In the genomic region with DNA sequence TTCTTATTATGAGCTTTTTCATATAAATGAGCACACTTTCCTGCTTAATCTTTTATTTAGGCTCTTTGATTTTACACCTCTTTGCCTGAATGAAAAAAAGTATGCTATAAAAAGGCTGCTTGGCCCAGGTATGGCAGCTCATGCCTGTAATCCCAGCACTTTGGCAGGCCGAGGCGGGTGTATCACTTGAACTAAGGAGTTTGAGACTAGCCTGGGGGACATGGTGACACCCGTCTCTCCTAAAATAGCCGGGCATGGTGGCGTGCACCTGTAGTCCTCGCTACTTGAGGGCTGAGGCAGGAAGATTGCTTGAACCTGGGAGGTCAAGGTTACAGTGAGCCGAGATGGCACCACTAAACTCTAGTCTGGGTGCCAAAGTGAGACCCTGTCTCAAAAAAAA, we compare ENCODE assay signal across 25 cellular contexts.
"Had no signal": no experiment of that assay in that cellular context is flagged by ENCODE, and none has a peak within 500 bp of the region (broad histone marks: within the 10 kb centered on the region; RNA-seq: fewer than 3 reads in every experiment).

No MANE protein-coding gene starts in this region.

- DNase-seq: activated CD4-positive, alpha-beta T cell treated with anti-CD3 and anti-CD28 coated beads for 48 hours; activated CD4-positive, alpha-beta T cell treated with anti-CD3 and anti-CD28 coated beads, Interleukin-2, amount 50 U/mL, for 4 hours; activated CD4-positive, CD25-positive, alpha-beta regulatory T cell treated with anti-CD3 and anti-CD28 coated beads, Interleukin-2, amount 50 U/mL, for 72 hours; activated CD8-positive, alpha-beta memory T cell treated with anti-CD3 and anti-CD28 coated beads, Interleukin-2, amount 10 ng/mL, durations not matched to agents 7 days and 5 days; activated effector memory CD4-positive, alpha-beta T cell treated with Interleukin-2 at 50 U/mL for 16 hours; activated naive CD4-positive, alpha-beta T cell; activated naive CD8-positive, alpha-beta T cell treated with anti-CD3 and anti-CD28 coated beads, Interleukin-2, amount 50 U/mL, for 24 hours; activated T-cell treated with anti-CD3 and anti-CD28 coated beads, Interleukin-2, amount 50 U/mL, for 24 hours; amniotic stem cell; body of pancreas; MM.1S; NCI-H1105; NCI-H1436; NCI-H1694 treated with DMSO at 0.1 percent for 48 hours; NCI-H2029 treated with DMSO at 0.1 percent for 48 hours; NCI-H446; NCI-H524; Peyer's patch; SHP77 treated with DMSO at 0.1 percent for 48 hours had no signal

- H3K4me3 ChIP-seq: ascending aorta, body of pancreas, Peyer's patch had no signal

- H3K27ac ChIP-seq: ascending aorta, body of pancreas, Peyer's patch, RWPE1 had no signal

- H3K4me3 Mint-ChIP-seq: activated CD8-positive, alpha-beta memory T cell treated with anti-CD3 and anti-CD28 coated beads, Interleukin-2, amount 10 ng/mL, durations not matched to agents 7 days and 5 days; activated naive CD8-positive, alpha-beta T cell treated with anti-CD3 and anti-CD28 coated beads, Interleukin-2, amount 50 U/mL, for 24 hours; activated T-cell treated with anti-CD3 and anti-CD28 coated beads, Interleukin-2, amount 50 U/mL, for 24 hours; activated T-helper 1 cell treated with anti-CD3 and anti-CD28 coated beads, Interleukin-12 subunit alpha, Interleukin-12 subunit beta, Interleukin-2, Interleukin-4 antibody, amounts not matched to agents 30 ng/mL and 10 ng/mL and 1 ng/mL, durations not matched to agents 14 hours and 24 hours and 36 hours; T-helper 1 cell treated with Interleukin-12 subunit alpha and Interleukin-12 subunit beta and Interleukin-4 antibody, amounts not matched to agents 30 μg/mL and 1 μg/mL, for 36 hours; WTC11 had no signal

- H3K36me3 ChIP-seq: ascending aorta, Peyer's patch had no signal

- H3K27ac Mint-ChIP-seq: activated CD8-positive, alpha-beta memory T cell treated with anti-CD3 and anti-CD28 coated beads, Interleukin-2, amount 10 ng/mL, durations not matched to agents 7 days and 5 days; activated naive CD4-positive, alpha-beta T cell treated with anti-CD3 and anti-CD28 coated beads, Interleukin-2, amount 50 U/mL, for 72 hours; activated naive CD8-positive, alpha-beta T cell treated with anti-CD3 and anti-CD28 coated beads, Interleukin-2, amount 50 U/mL, for 24 hours; activated T-cell treated with anti-CD3 and anti-CD28 coated beads, Interleukin-2, amount 50 U/mL, for 24 hours; activated T-helper 1 cell treated with anti-CD3 and anti-CD28 coated beads, Interleukin-12 subunit alpha, Interleukin-12 subunit beta, Interleukin-2, Interleukin-4 antibody, amounts not matched to agents 30 ng/mL and 10 ng/mL and 1 ng/mL, durations not matched to agents 14 hours and 24 hours and 36 hours had no signal

- H3K9me3 ChIP-seq: ascending aorta, body of pancreas, Peyer's patch had no signal

- H3K9me3 Mint-ChIP-seq: activated naive CD4-positive, alpha-beta T cell treated with anti-CD3 and anti-CD28 coated beads, Interleukin-2, amount 50 U/mL, for 72 hours; activated naive CD8-positive, alpha-beta T cell treated with anti-CD3 and anti-CD28 coated beads, Interleukin-2, amount 50 U/mL, for 24 hours; activated T-cell treated with anti-CD3 and anti-CD28 coated beads, Interleukin-2, amount 50 U/mL, for 24 hours; activated T-helper 1 cell treated with anti-CD3 and anti-CD28 coated beads, Interleukin-12 subunit alpha, Interleukin-12 subunit beta, Interleukin-2, Interleukin-4 antibody, amounts not matched to agents 30 ng/mL and 10 ng/mL and 1 ng/mL, durations not matched to agents 14 hours and 24 hours and 36 hours; T-helper 1 cell treated with Interleukin-12 subunit alpha and Interleukin-12 subunit beta and Interleukin-4 antibody, amounts not matched to agents 30 μg/mL and 1 μg/mL, for 36 hours; WTC11 had no signal

- H3K27me3 Mint-ChIP-seq: activated naive CD8-positive, alpha-beta T cell treated with anti-CD3 and anti-CD28 coated beads, Interleukin-2, amount 50 U/mL, for 24 hours had no signal

- H3K36me3 Mint-ChIP-seq: activated CD8-positive, alpha-beta memory T cell treated with anti-CD3 and anti-CD28 coated beads, Interleukin-2, amount 10 ng/mL, durations not matched to agents 7 days and 5 days; activated naive CD4-positive, alpha-beta T cell treated with anti-CD3 and anti-CD28 coated beads, Interleukin-2, amount 50 U/mL, for 72 hours; WTC11 had no signal

- H3K27me3 ChIP-seq: ascending aorta, body of pancreas, Peyer's patch had no signal

- H3K4me1 Mint-ChIP-seq: activated CD8-positive, alpha-beta memory T cell treated with anti-CD3 and anti-CD28 coated beads, Interleukin-2, amount 10 ng/mL, durations not matched to agents 7 days and 5 days; activated naive CD8-positive, alpha-beta T cell treated with anti-CD3 and anti-CD28 coated beads, Interleukin-2, amount 50 U/mL, for 24 hours had no signal

- ATAC-seq: activated CD8-positive, alpha-beta memory T cell treated with anti-CD3 and anti-CD28 coated beads, Interleukin-2, amount 10 ng/mL, durations not matched to agents 7 days and 5 days; activated naive CD4-positive, alpha-beta T cell treated with anti-CD3 and anti-CD28 coated beads, Interleukin-2, amount 50 U/mL, for 72 hours; activated naive CD8-positive, alpha-beta T cell treated with anti-CD3 and anti-CD28 coated beads, Interleukin-2, amount 50 U/mL, for 24 hours; body of pancreas; WTC11 had no signal
